In the genomic region with DNA sequence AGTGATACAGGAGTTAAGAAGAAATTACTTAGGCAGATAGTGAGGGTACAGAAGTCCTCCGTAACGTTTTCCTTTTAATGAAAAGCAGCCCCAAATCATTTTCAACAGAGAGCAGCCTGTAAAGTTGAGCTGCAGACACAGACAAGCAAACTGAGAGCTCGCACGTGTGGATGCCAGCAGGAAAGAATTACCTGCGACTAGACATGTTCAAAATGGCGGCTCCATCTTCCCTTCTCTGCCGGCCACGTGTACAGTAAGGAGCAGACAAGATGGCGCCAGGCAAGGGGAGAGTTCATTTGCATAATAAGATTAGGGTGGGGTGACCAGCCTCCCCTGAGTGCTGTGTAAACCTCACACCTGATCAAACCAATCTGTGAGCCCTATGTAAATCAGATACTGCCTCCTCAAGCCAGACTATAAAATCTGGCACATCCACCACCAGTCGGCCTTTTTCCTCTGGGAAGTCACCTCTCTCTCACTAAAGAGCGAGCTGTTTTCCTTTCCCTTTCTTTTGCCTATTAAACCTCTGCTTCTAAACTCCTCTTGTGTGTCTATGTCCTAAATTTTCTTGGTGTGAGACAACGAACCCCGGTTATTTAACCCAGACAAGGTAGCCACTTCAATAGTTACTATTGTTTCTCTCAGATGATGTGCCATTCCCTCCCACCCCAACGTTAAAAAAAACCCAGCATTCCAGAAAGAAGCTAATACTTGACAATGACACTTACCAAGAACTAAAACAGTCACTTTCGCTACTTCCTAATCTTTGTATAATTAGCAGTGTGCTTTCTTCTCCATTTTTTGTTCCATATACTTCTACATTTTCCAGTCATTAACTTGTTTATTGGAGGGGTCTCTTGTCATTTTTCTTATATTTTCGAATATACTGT, we compare ENCODE assay signal across 1 cellular context.
TF ChIP-seq lines count a peak whose summit lies in the region.

No MANE protein-coding gene starts in this region.

TF ChIP-seq in K562, 482 proteins besides CTCF, POLR2A, EP300 and RAD21 (continued from another document and continues in another):
- TF ChIP-seq ZNF3 (CRISPR knock-in tag; IDR thresholded peaks at IDR 0.05) (peak; percentile 42; the same call in 1 of the 2 replicates), GTF2A2 (tag; IDR thresholded peaks at IDR 0.05) (peak; percentile 69), EHMT2 (IDR thresholded peaks at IDR 0.05) (no peak), ZNF57 (CRISPR knock-in tag; IDR thresholded peaks at IDR 0.05) (no peak), ZC3H4 (CRISPR knock-in tag; IDR thresholded peaks at IDR 0.05; ENCODE audit: borderline replicate concordance) (no peak), FOXK1 (CRISPR knock-in tag; IDR thresholded peaks at IDR 0.05; ENCODE audit: borderline replicate concordance) (no peak; the same call in 1 of the 2 replicates), DIDO1 (tag; IDR thresholded peaks at IDR 0.05; ENCODE audit: low read depth) (no peak), RBM34 (IDR thresholded peaks at IDR 0.05; ENCODE audit: borderline replicate concordance, insufficient read depth, low read length) (no peak), TFAM (CRISPR knock-in tag; conservative IDR thresholded peaks at IDR 0.05) (no peak), SIX5 (IDR thresholded peaks at IDR 0.05; ENCODE audit: borderline replicate concordance in 1 of 2, insufficient read depth in 1 of 2, low read depth in 1 of 2, low read length in 2 of 2) (no peak), ZC3H11A (IDR thresholded peaks at IDR 0.05; ENCODE audit: low read depth, low read length) (no peak), STAT5A (IDR thresholded peaks at IDR 0.05; ENCODE audit: borderline replicate concordance, low read length) (no peak), CCNT2 (IDR thresholded peaks at IDR 0.05; ENCODE audit: borderline replicate concordance, extremely low read depth, insufficient read length, low read depth, low read length) (no peak), MCM3 (IDR thresholded peaks at IDR 0.05) (no peak), MED1 (CRISPR knock-in tag; IDR thresholded peaks at IDR 0.05; ENCODE audit: borderline replicate concordance) (no peak), ZNF175 (CRISPR knock-in tag; IDR thresholded peaks at IDR 0.05; ENCODE audit: low read depth) (peak; percentile 94), DPF2 (IDR thresholded peaks at IDR 0.05) (no peak), ATF7 (IDR thresholded peaks at IDR 0.05) (0 out of 2 replicates have a peak, but pooled peaks have one; percentile 28), BCOR (IDR thresholded peaks at IDR 0.05) (no peak), TAF15 (IDR thresholded peaks at IDR 0.05; ENCODE audit: low read depth, low read length) (no peak), ZNF586 (CRISPR knock-in tag; conservative IDR thresholded peaks at IDR 0.05) (no peak), ZNF507 (tag; conservative IDR thresholded peaks at IDR 0.05) (no peak), XRCC5 (IDR thresholded peaks at IDR 0.05; ENCODE audit: low read depth, low read length) (no peak), RBM15 (IDR thresholded peaks at IDR 0.05; ENCODE audit: insufficient read depth, low read length) (no peak), NELFE (IDR thresholded peaks at IDR 0.05; ENCODE audit: insufficient read depth, insufficient read length) (no peak), TARDBP (IDR thresholded peaks at IDR 0.05) (no peak), ZNF551 (CRISPR knock-in tag; IDR thresholded peaks at IDR 0.05) (no peak), KLF16 (IDR thresholded peaks at IDR 0.05) (no peak), NR2F6 (CRISPR knock-in tag; IDR thresholded peaks at IDR 0.05) (no peak), ZNF12 (CRISPR knock-in tag; IDR thresholded peaks at IDR 0.05) (no peak), TAL1 (IDR thresholded peaks at IDR 0.05) (no peak), MXI1 (IDR thresholded peaks at IDR 0.05; ENCODE audit: low read depth, low read length) (no peak)
- TF ChIP-seq, protein P1, sequence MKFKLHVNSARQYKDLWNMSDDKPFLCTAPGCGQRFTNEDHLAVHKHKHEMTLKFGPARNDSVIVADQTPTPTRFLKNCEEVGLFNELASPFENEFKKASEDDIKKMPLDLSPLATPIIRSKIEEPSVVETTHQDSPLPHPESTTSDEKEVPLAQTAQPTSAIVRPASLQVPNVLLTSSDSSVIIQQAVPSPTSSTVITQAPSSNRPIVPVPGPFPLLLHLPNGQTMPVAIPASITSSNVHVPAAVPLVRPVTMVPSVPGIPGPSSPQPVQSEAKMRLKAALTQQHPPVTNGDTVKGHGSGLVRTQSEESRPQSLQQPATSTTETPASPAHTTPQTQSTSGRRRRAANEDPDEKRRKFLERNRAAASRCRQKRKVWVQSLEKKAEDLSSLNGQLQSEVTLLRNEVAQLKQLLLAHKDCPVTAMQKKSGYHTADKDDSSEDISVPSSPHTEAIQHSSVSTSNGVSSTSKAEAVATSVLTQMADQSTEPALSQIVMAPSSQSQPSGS (CRISPR knock-in tag; IDR thresholded peaks at IDR 0.05): no peak
- TF ChIP-seq, protein P2, sequence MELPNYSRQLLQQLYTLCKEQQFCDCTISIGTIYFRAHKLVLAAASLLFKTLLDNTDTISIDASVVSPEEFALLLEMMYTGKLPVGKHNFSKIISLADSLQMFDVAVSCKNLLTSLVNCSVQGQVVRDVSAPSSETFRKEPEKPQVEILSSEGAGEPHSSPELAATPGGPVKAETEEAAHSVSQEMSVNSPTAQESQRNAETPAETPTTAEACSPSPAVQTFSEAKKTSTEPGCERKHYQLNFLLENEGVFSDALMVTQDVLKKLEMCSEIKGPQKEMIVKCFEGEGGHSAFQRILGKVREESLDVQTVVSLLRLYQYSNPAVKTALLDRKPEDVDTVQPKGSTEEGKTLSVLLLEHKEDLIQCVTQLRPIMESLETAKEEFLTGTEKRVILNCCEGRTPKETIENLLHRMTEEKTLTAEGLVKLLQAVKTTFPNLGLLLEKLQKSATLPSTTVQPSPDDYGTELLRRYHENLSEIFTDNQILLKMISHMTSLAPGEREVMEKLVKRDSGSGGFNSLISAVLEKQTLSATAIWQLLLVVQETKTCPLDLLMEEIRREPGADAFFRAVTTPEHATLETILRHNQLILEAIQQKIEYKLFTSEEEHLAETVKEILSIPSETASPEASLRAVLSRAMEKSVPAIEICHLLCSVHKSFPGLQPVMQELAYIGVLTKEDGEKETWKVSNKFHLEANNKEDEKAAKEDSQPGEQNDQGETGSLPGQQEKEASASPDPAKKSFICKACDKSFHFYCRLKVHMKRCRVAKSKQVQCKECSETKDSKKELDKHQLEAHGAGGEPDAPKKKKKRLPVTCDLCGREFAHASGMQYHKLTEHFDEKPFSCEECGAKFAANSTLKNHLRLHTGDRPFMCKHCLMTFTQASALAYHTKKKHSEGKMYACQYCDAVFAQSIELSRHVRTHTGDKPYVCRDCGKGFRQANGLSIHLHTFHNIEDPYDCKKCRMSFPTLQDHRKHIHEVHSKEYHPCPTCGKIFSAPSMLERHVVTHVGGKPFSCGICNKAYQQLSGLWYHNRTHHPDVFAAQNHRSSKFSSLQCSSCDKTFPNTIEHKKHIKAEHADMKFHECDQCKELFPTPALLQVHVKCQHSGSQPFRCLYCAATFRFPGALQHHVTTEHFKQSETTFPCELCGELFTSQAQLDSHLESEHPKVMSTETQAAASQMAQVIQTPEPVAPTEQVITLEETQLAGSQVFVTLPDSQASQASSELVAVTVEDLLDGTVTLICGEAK (IDR thresholded peaks at IDR 0.05): no peak
- TF ChIP-seq, protein P2 (CRISPR knock-in tag; IDR thresholded peaks at IDR 0.05): no peak
- TF ChIP-seq, protein P3, sequence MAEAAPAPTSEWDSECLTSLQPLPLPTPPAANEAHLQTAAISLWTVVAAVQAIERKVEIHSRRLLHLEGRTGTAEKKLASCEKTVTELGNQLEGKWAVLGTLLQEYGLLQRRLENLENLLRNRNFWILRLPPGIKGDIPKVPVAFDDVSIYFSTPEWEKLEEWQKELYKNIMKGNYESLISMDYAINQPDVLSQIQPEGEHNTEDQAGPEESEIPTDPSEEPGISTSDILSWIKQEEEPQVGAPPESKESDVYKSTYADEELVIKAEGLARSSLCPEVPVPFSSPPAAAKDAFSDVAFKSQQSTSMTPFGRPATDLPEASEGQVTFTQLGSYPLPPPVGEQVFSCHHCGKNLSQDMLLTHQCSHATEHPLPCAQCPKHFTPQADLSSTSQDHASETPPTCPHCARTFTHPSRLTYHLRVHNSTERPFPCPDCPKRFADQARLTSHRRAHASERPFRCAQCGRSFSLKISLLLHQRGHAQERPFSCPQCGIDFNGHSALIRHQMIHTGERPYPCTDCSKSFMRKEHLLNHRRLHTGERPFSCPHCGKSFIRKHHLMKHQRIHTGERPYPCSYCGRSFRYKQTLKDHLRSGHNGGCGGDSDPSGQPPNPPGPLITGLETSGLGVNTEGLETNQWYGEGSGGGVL (CRISPR knock-in tag; IDR thresholded peaks at IDR 0.05): no peak
- TF ChIP-seq, protein P4, sequence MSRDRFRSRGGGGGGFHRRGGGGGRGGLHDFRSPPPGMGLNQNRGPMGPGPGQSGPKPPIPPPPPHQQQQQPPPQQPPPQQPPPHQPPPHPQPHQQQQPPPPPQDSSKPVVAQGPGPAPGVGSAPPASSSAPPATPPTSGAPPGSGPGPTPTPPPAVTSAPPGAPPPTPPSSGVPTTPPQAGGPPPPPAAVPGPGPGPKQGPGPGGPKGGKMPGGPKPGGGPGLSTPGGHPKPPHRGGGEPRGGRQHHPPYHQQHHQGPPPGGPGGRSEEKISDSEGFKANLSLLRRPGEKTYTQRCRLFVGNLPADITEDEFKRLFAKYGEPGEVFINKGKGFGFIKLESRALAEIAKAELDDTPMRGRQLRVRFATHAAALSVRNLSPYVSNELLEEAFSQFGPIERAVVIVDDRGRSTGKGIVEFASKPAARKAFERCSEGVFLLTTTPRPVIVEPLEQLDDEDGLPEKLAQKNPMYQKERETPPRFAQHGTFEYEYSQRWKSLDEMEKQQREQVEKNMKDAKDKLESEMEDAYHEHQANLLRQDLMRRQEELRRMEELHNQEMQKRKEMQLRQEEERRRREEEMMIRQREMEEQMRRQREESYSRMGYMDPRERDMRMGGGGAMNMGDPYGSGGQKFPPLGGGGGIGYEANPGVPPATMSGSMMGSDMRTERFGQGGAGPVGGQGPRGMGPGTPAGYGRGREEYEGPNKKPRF (IDR thresholded peaks at IDR 0.05; ENCODE audit: low read depth, low read length): no peak
- TF ChIP-seq, protein P5, sequence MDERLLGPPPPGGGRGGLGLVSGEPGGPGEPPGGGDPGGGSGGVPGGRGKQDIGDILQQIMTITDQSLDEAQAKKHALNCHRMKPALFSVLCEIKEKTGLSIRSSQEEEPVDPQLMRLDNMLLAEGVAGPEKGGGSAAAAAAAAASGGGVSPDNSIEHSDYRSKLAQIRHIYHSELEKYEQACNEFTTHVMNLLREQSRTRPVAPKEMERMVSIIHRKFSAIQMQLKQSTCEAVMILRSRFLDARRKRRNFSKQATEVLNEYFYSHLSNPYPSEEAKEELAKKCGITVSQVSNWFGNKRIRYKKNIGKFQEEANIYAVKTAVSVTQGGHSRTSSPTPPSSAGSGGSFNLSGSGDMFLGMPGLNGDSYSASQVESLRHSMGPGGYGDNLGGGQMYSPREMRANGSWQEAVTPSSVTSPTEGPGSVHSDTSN (CRISPR knock-in tag; IDR thresholded peaks at IDR 0.05; ENCODE audit: low read depth): no peak
- TF ChIP-seq, protein P5 (tag; conservative IDR thresholded peaks at IDR 0.05; ENCODE audit: low read depth): no peak; the same call in 1 of the 2 replicates
- TF ChIP-seq, protein P6, sequence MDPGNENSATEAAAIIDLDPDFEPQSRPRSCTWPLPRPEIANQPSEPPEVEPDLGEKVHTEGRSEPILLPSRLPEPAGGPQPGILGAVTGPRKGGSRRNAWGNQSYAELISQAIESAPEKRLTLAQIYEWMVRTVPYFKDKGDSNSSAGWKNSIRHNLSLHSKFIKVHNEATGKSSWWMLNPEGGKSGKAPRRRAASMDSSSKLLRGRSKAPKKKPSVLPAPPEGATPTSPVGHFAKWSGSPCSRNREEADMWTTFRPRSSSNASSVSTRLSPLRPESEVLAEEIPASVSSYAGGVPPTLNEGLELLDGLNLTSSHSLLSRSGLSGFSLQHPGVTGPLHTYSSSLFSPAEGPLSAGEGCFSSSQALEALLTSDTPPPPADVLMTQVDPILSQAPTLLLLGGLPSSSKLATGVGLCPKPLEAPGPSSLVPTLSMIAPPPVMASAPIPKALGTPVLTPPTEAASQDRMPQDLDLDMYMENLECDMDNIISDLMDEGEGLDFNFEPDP (CRISPR knock-in tag; IDR thresholded peaks at IDR 0.05): peak; percentile 64; the same call in 1 of the 2 replicates
- TF ChIP-seq, protein P7, sequence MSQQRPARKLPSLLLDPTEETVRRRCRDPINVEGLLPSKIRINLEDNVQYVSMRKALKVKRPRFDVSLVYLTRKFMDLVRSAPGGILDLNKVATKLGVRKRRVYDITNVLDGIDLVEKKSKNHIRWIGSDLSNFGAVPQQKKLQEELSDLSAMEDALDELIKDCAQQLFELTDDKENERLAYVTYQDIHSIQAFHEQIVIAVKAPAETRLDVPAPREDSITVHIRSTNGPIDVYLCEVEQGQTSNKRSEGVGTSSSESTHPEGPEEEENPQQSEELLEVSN (IDR thresholded peaks at IDR 0.05; ENCODE audit: borderline replicate concordance in 1 of 2, extremely low read depth in 1 of 2, insufficient read depth in 1 of 2, insufficient read length in 1 of 2, low read depth in 1 of 2, low read length in 1 of 2, poor library complexity in 1 of 2, severe bottlenecking in 1 of 2): peak in 1 of 2 experiments; percentile 51
